In the genomic region with DNA sequence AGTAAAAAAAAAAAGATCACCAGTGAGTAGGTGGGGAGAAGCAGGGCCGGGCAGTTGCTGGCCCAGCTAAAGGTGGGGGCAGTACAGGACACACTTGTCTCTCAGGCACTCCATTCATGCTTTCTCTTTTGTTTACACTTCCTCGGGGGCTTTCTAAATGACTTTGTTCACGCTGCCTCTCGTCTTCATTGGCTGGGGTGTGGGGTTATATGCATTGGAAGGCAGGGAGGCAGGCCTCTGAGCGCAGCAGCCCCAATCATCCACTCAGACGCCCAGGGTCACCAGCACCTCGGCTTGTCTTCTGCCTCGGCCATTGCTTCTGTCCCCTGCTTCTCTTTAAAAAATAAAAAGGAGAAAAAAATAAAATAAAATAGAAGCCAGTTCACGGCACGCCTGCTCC, we compare ENCODE assay signal across 9 cellular contexts. TPM values are rescaled to one million over a fixed set of nuclear protein-coding genes. Genes with fewer than 3 reads are reported as not detected.
A peak's percentile ranks its signal among the peaks of the same experiment; 100 is the strongest.
DNase-seq lines count a peak whose midpoint lies in the region; ATAC-seq, FAIRE-seq and TF ChIP-seq lines count a peak whose summit lies in the region.
"Had no signal": no experiment of that assay in that cellular context is flagged by ENCODE, and none has a peak within 500 bp of the region (broad histone marks: within the 10 kb centered on the region; RNA-seq: fewer than 3 reads in every experiment).

No MANE protein-coding gene starts in this region.

- peak; percentile 37 for ATAC-seq in GM18499 (IDR thresholded peaks at IDR 0.05; ENCODE audit: insufficient read depth, unreplicated experiment)

- H3K9ac ChIP-seq in H9 (ENCODE audit: extremely low read depth, insufficient read length, low read length) (no peak overlapping the region), astrocyte (ENCODE audit: low read length) (peak overlapping the region; percentile 97), kidney (ENCODE audit: low read length in 2 of 2) (peak overlapping the region; percentile 54 to 82)

- no CpG with 5 or more reads among the region's 10 CpGs for WGBS in H9 (ENCODE audit: extremely low coverage, insufficient read length, low lambda C conversion rate)

- no peak overlapping the region for H2BK5ac ChIP-seq in H9 (ENCODE audit: insufficient read length, low read length)

- H3K4me1 Mint-ChIP-seq in H9 (peaks cover 39 to 45% of the 10 kb centered on the region in 2 experiments), astrocyte (ENCODE audit: low read depth, unreplicated experiment) (peaks cover 40% of the 10 kb centered on the region)

- H4K20me1 ChIP-seq in H9 (ENCODE audit: control insufficient read depth, insufficient read depth, insufficient read length) (no peaks in the 10 kb centered on the region), astrocyte (ENCODE audit: insufficient read depth, low read length) (no peaks in the 10 kb centered on the region)

- H3K27ac Mint-ChIP-seq in H9 (no peak overlapping the region; a peak in 1 of 7 replicates), astrocyte (ENCODE audit: unreplicated experiment) (peak overlapping the region; percentile 91)

- H3K9me3 ChIP-seq in H9 (ENCODE audit: control insufficient read depth, low read depth, low read length) (no peaks in the 10 kb centered on the region), astrocyte (ENCODE audit: insufficient read depth, low read depth, low read length) (no peaks in the 10 kb centered on the region), kidney (ENCODE audit: control insufficient read depth in 1 of 2, low read length in 2 of 2) (no peaks in the 10 kb centered on the region)

- no peak overlapping the region for H4K5ac ChIP-seq in H9 (ENCODE audit: insufficient read length, low read depth, low read length)

- H3K4me3 ChIP-seq in astrocyte (ENCODE audit: insufficient read depth, low read depth, low read length) (peak overlapping the region; percentile 72), kidney (ENCODE audit: low read length in 2 of 2) (peak overlapping the region; percentile 66 to 75)

- no peaks in the 10 kb centered on the region; a peak in 1 of 7 replicates for H3K36me3 Mint-ChIP-seq in H9 (ENCODE audit: insufficient read depth in 1 of 3, low read depth in 3 of 3)
- no peaks in the 10 kb centered on the region for H3K36me3 Mint-ChIP-seq in astrocyte (ENCODE audit: low read depth, unreplicated experiment)

- no peak overlapping the region for H3K27ac ChIP-seq in H9 (ENCODE audit: insufficient read length, low read depth, low read length)
- peak overlapping the region; percentile 90 for H3K27ac ChIP-seq in astrocyte (ENCODE audit: low read depth, low read length)
- H3K27ac ChIP-seq in kidney (ENCODE audit: low read depth in 2 of 2, low read length in 2 of 2), result peak overlapping the region; percentile 89 to 92

- no peak for FAIRE-seq in astrocyte (lab: Jason Lieb, UNC)
- FAIRE-seq in kidney (lab: Jason Lieb, UNC), result no peak
- FAIRE-seq: colon had no signal

- no peak overlapping the region for H3K18ac ChIP-seq in H9 (ENCODE audit: insufficient read length, low read depth, low read length)

- H3K23me2 ChIP-seq in H9 (ENCODE audit: insufficient read length, low read depth, low read length, poor library complexity, severe bottlenecking), result peaks cover 12% of the 10 kb centered on the region

- no peak overlapping the region for H3K4ac ChIP-seq in H9 (ENCODE audit: low read depth, low read length)

- no peaks in the 10 kb centered on the region for H3K79me1 ChIP-seq in H9 (ENCODE audit: insufficient read depth, low read depth, low read length, poor library complexity, severe bottlenecking)

- no peak overlapping the region for H2BK12ac ChIP-seq in H9 (ENCODE audit: insufficient read length, low read depth, low read length)

- DNase-seq in H9 (peak; percentile 58), NCI-H526 (lab: John Stamatoyannopoulos, UW) (peak; percentile 39 to 68), astrocyte (ENCODE audit: low read depth) (no peak), kidney (no peak), epidermal melanocyte (ENCODE audit: insufficient read length, low spot score) (no peak), cortex of kidney (lab: John Stamatoyannopoulos, UW) (no peak)
- DNase-seq in stimulated activated CD4-positive, alpha-beta T cell treated with anti-CD3 and anti-CD28 coated beads, Interleukin-4, amount 100 ng/mL, for 24 hours, result peak; percentile 30

- no peak overlapping the region for H2BK120ac ChIP-seq in H9 (ENCODE audit: low read depth, low read length, poor library complexity, severe bottlenecking)

- H3K4me1 ChIP-seq in H9 (ENCODE audit: insufficient read depth, low read length) (peaks cover 8% of the 10 kb centered on the region; the same call in 1 of the 2 replicates), astrocyte (ENCODE audit: insufficient read depth, low read length) (peaks cover 31% of the 10 kb centered on the region), kidney (ENCODE audit: control insufficient read depth in 1 of 2, insufficient read depth in 1 of 2, low read depth in 1 of 2, low read length in 2 of 2) (peaks cover 5 to 10% of the 10 kb centered on the region in 2 donors)

- H3K23ac ChIP-seq in H9 (ENCODE audit: insufficient read length, low read depth, low read length), result no peak overlapping the region

- no peak overlapping the region for H3K56ac ChIP-seq in H9 (ENCODE audit: insufficient read length, low read depth, low read length)

- H4K8ac ChIP-seq in H9 (replicated peaks; ENCODE audit: insufficient read length, low read depth, low read length), result no peak overlapping the region

- no peaks in the 10 kb centered on the region; a peak in 1 of 5 replicates for H3K9me3 Mint-ChIP-seq in H9
- H3K9me3 Mint-ChIP-seq in astrocyte (ENCODE audit: unreplicated experiment), result no peaks in the 10 kb centered on the region

- H2BK15ac ChIP-seq in H9 (ENCODE audit: low read depth, low read length), result no peak overlapping the region

- H2AK5ac ChIP-seq in H9 (ENCODE audit: insufficient read length, low read length), result no peak overlapping the region

- no peak overlapping the region for H2BK20ac ChIP-seq in H9 (ENCODE audit: low read depth, low read length, poor library complexity, severe bottlenecking)

- H3K4me3 Mint-ChIP-seq in H9 (peak overlapping the region; percentile 70 to 89), astrocyte (ENCODE audit: unreplicated experiment) (peak overlapping the region; percentile 89)

- H3K79me2 ChIP-seq in H9 (ENCODE audit: insufficient read depth, low read length), result no peaks in the 10 kb centered on the region
- H3K79me2 ChIP-seq in astrocyte (ENCODE audit: insufficient read depth, low read length), result peaks cover 21% of the 10 kb centered on the region

- H2AFZ ChIP-seq in H9 (ENCODE audit: low read length) (no peak overlapping the region), astrocyte (ENCODE audit: low read depth, low read length) (peak overlapping the region; percentile 95)

- peaks cover 59% of the 10 kb centered on the region for H3K27me3 Mint-ChIP-seq in H9 (ENCODE audit: low read depth)
- H3K27me3 Mint-ChIP-seq in astrocyte (ENCODE audit: low read depth, unreplicated experiment), result no peaks in the 10 kb centered on the region

- no peak overlapping the region for H3K14ac ChIP-seq in H9 (ENCODE audit: insufficient read depth, low read length)

- H3K27me3 ChIP-seq in H9 (ENCODE audit: insufficient read depth, low read length), result peaks cover 2% of the 10 kb centered on the region; the same call in 1 of the 2 replicates
- H3K27me3 ChIP-seq in astrocyte (ENCODE audit: insufficient read depth, low read length), result no peaks in the 10 kb centered on the region

- H4K91ac ChIP-seq in H9 (ENCODE audit: insufficient read length, low read depth, low read length), result no peak overlapping the region

- TF ChIP-seq CTCF in H9 (conservative IDR thresholded peaks at IDR 0.05) (no peak), astrocyte (IDR thresholded peaks at IDR 0.05; ENCODE audit: insufficient read depth, low read depth, low read length) (no peak), kidney (IDR thresholded peaks at IDR 0.05; ENCODE audit: borderline replicate concordance, extremely low read depth, insufficient read depth) (no peak)

- H3T11ph ChIP-seq in H9 (ENCODE audit: low read length), result no peak overlapping the region

- intact Hi-C loops in kidney (cut with DNase I), result loop anchor here (5.0 kb wide), 1 partner anchor 269 kb away; no protein-coding TSS in a partner anchor

- H3K4me2 ChIP-seq in H9 (ENCODE audit: insufficient read depth, insufficient read length, low read length) (peak overlapping the region; percentile 91), astrocyte (ENCODE audit: low read length) (peak overlapping the region; percentile 98)

- H3K36me3 ChIP-seq in astrocyte (ENCODE audit: insufficient read depth, low read length) (no peaks in the 10 kb centered on the region), kidney (ENCODE audit: control insufficient read depth in 1 of 2, insufficient read depth in 2 of 2, low read length in 2 of 2) (no peaks in the 10 kb centered on the region)

RNA-seq across cellular contexts. Expression of a gene that starts 0.4 kb away (rescaled TPM):
- total RNA-seq in H9 (2021) (0.20 and 0.37 TPM in 2 replicates), astrocyte (30.5 and 31.1 TPM in 2 replicates), kidney (39.5 TPM)
- polyA plus RNA-seq in kidney (ENCODE audit: insufficient read depth, low read depth, low replicate concordance), result 5.2 TPM

RNA-seq across cellular contexts. Expression of a gene that starts 4.1 kb away (rescaled TPM):
- total RNA-seq in H9 (2021), result 18.6 and 21.2 TPM in 2 replicates
- 29.4 and 35.2 TPM in 2 replicates for total RNA-seq in astrocyte
- 41.6 TPM for total RNA-seq in kidney
- polyA plus RNA-seq in kidney (ENCODE audit: insufficient read depth, low read depth, low replicate concordance), result 86.3 TPM

Comparison
In these comparisons a context has a peak if more than half of its experiments do, and no peak if none do; other contexts are left out.
1. DNase-seq: peak in H9 (single experiment), NCI-H526 (2 of 2) and stimulated activated CD4-positive, alpha-beta T cell treated with anti-CD3 and anti-CD28 coated beads, Interleukin-4, amount 100 ng/mL, for 24 hours (single experiment); none in astrocyte (single experiment), kidney (single experiment), epidermal melanocyte (single experiment) and cortex of kidney (single experiment).
2. RNA of a gene that starts 0.4 kb away (total RNA-seq): 39.5 TPM in kidney (single experiment) and 30.5 to 31.1 TPM in astrocyte; 0.20 to 0.37 TPM in H9; every median in the first group is over 10 times any median in the second.